Comparison of ENCODE assay signal across 8 cellular contexts in the genomic region with DNA sequence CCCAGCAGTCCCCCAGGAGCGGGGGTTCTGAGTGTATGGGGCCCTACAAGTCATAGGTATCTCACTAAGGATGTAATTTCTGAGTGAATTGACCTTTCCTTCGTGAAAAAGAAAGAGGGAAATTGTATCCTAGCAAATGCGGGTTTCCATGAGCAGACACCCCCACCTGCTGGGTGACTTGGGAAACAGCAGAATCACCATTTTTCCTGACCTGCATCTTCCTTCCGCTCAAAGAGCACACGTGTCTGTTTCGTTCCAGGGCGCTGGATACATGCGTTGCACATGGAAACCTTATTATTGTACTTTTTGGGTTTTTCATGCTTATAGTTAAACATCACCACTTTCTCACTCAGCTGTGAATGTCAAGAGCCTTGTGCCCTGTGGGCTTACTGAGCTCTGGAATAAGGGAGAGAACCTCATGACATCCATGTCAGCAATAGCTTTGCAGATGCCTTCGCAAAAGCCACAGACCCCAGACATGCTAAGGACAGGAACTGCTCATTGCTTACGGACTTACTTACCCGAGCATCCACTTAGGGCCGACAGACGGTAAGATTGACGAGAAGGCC.
A peak's percentile ranks its signal among the peaks of the same experiment; 100 is the strongest.
DNase-seq lines count a peak whose midpoint lies in the region; ATAC-seq and TF ChIP-seq lines count a peak whose summit lies in the region.

No MANE protein-coding gene starts in this region.

- no peak overlapping the region for H3K9ac ChIP-seq in SU-DHL-6 (ENCODE audit: low read length)

- H3K9me3 ChIP-seq in SU-DHL-6 (ENCODE audit: insufficient read depth, low read length) = no peaks in the 10 kb centered on the region
- H3K9me3 ChIP-seq in naive thymus-derived CD4-positive, alpha-beta T cell (ENCODE audit: control insufficient read depth in 2 of 3, low read length in 3 of 3) = no peaks in the 10 kb centered on the region

- H3K9me3 Mint-ChIP-seq in endothelial cell (ENCODE audit: unreplicated experiment) = no peaks in the 10 kb centered on the region
- no peaks in the 10 kb centered on the region for H3K9me3 Mint-ChIP-seq in naive thymus-derived CD4-positive, alpha-beta T cell

- CTCF ChIA-PET in naive thymus-derived CD4-positive, alpha-beta T cell (lab: Charles Lee) = interaction anchor here (0.6 to 1.5 kb wide), 6 partner anchors 8 to 690 kb away, joined by 3 to 4 read pairs (median 3); no protein-coding TSS in a partner anchor

- H3K9me2 ChIP-seq in SU-DHL-6 (replicated peaks; ENCODE audit: insufficient read depth, low read length) = no peaks in the 10 kb centered on the region

- no peak overlapping the region for H3K27ac Mint-ChIP-seq in endothelial cell (ENCODE audit: unreplicated experiment)
- peak overlapping the region in 3 of 9 donors; percentile 5 to 59 (median 41) for H3K27ac Mint-ChIP-seq in naive thymus-derived CD4-positive, alpha-beta T cell

- no peak overlapping the region for H2AFZ ChIP-seq in SU-DHL-6 (ENCODE audit: low read depth, low read length, severe bottlenecking)

- TF ChIP-seq CTCF in SU-DHL-6 (IDR thresholded peaks at IDR 0.05; ENCODE audit: insufficient read depth, low read length, poor library complexity, severe bottlenecking) (peak; percentile 27), endothelial cell (IDR thresholded peaks at IDR 0.05; ENCODE audit: unreplicated experiment) (peak; percentile 82)

- H3K4me1 Mint-ChIP-seq in endothelial cell (ENCODE audit: unreplicated experiment) = no peaks in the 10 kb centered on the region
- H3K4me1 Mint-ChIP-seq in naive thymus-derived CD4-positive, alpha-beta T cell = peaks cover 13 to 41% (median 17%) of the 10 kb centered on the region in 7 donors

- peaks cover 2% of the 10 kb centered on the region for H3K27me3 Mint-ChIP-seq in endothelial cell (ENCODE audit: unreplicated experiment)
- no peaks in the 10 kb centered on the region for H3K27me3 Mint-ChIP-seq in naive thymus-derived CD4-positive, alpha-beta T cell

- no peaks in the 10 kb centered on the region for H4K20me1 ChIP-seq in SU-DHL-6 (ENCODE audit: low read depth, low read length)

- H3K4me1 ChIP-seq in naive thymus-derived CD4-positive, alpha-beta T cell (ENCODE audit: control insufficient read depth in 2 of 2, insufficient read depth in 2 of 2, low read length in 2 of 2) = peaks cover 0 to 7% of the 10 kb centered on the region in 2 donors

- POLR2A ChIA-PET in naive thymus-derived CD4-positive, alpha-beta T cell (lab: Charles Lee) = no interaction called here

- H3K79me2 ChIP-seq in SU-DHL-6 (ENCODE audit: insufficient read depth, low read length) = no peaks in the 10 kb centered on the region

- no peak overlapping the region for H3K27ac ChIP-seq in SU-DHL-6 (ENCODE audit: low read depth, low read length)
- H3K27ac ChIP-seq in naive thymus-derived CD4-positive, alpha-beta T cell (ENCODE audit: low read depth, low read length) = no peak overlapping the region

- H3K4me2 ChIP-seq in SU-DHL-6 (ENCODE audit: low read depth, low read length, poor library complexity, severe bottlenecking) = no peak overlapping the region

- no peak for ATAC-seq in naive thymus-derived CD4-positive, alpha-beta T cell
- no peak for ATAC-seq in GM21360 (IDR thresholded peaks at IDR 0.05; ENCODE audit: unreplicated experiment)
- ATAC-seq in HG03342 (IDR thresholded peaks at IDR 0.05; ENCODE audit: unreplicated experiment) = no peak

- peak; percentile 26 for DNase-seq in NCI-H146 (lab: John Stamatoyannopoulos, UW)
- no peak for DNase-seq in NCI-H146 treated with DMSO at 0.1 percent for 48 hours (lab: John Stamatoyannopoulos, UW; ENCODE audit: unreplicated experiment)
- DNase-seq in LoVo (ENCODE audit: low spot score) = peak; percentile 44
- DNase-seq in endothelial cell (ENCODE audit: low spot score) = peak; percentile 72
- DNase-seq in naive thymus-derived CD4-positive, alpha-beta T cell = peak in 5 of 9 donors; percentile 21 to 52 (median 31)

- no peak overlapping the region for H3K4me3 Mint-ChIP-seq in endothelial cell (ENCODE audit: unreplicated experiment)
- peak overlapping the region in 1 of 10 donors; percentile 30 for H3K4me3 Mint-ChIP-seq in naive thymus-derived CD4-positive, alpha-beta T cell

- no peaks in the 10 kb centered on the region for H3K36me3 Mint-ChIP-seq in endothelial cell (ENCODE audit: low read depth, unreplicated experiment)
- no peaks in the 10 kb centered on the region for H3K36me3 Mint-ChIP-seq in naive thymus-derived CD4-positive, alpha-beta T cell

- H3K36me3 ChIP-seq in SU-DHL-6 (ENCODE audit: low read length) = no peaks in the 10 kb centered on the region
- no peaks in the 10 kb centered on the region for H3K36me3 ChIP-seq in naive thymus-derived CD4-positive, alpha-beta T cell (ENCODE audit: control insufficient read depth in 2 of 3, insufficient read depth in 3 of 3, low read length in 3 of 3)

- intact Hi-C loops in naive thymus-derived CD4-positive, alpha-beta T cell (cut with micrococcal nuclease) = loop anchor here (1.0 to 10.0 kb wide), 4 partner anchors 591 to 1301 kb away; a partner anchor contains a TSS

- H3K4me3 ChIP-seq in SU-DHL-6 (ENCODE audit: insufficient read depth, low read length, poor library complexity, severe bottlenecking) = no peak overlapping the region
- H3K4me3 ChIP-seq in naive thymus-derived CD4-positive, alpha-beta T cell (ENCODE audit: low read length) = no peak overlapping the region

- no peaks in the 10 kb centered on the region for H3K27me3 ChIP-seq in SU-DHL-6 (ENCODE audit: low read length)
- no peaks in the 10 kb centered on the region for H3K27me3 ChIP-seq in naive thymus-derived CD4-positive, alpha-beta T cell (ENCODE audit: control insufficient read depth in 2 of 2, insufficient read depth in 2 of 2, low read length in 2 of 2)

- no peaks in the 10 kb centered on the region for H3F3A ChIP-seq in SU-DHL-6 (ENCODE audit: insufficient read depth)
